In genomic region chr2:206159346-206160123, GRCh38 we compare ENCODE assay signal across 1 cellular context.
A peak's percentile ranks its signal among the peaks of the same experiment; 100 is the strongest.
TF ChIP-seq lines count a peak whose summit lies in the region.

EEF1B2 (plus strand) TSS chr2:206159895; CDS start chr2:206159980, 85 bp downstream.
NDUFS1 (minus strand) TSS chr2:206159444; CDS start chr2:206153678, 5,766 bp downstream.

TF ChIP-seq in HEK293, 187 proteins besides CTCF, POLR2A, EP300 and RAD21 (continued from another document):
- TF ChIP-seq ZNF518A (tag by site-specific recombination; conservative IDR thresholded peaks at IDR 0.05; ENCODE audit: low read depth): peak; percentile 67
- TF ChIP-seq ZNF660 (tag by site-specific recombination; IDR thresholded peaks at IDR 0.05): peak; percentile 35; the same call in 1 of the 2 replicates
- no peak for TF ChIP-seq ZSCAN4 (tag by site-specific recombination; IDR thresholded peaks at IDR 0.05)
- TF ChIP-seq ZSCAN30 (tag by site-specific recombination; IDR thresholded peaks at IDR 0.05): no peak; the same call in 1 of the 2 replicates
- peak; percentile 61; the same call in 1 of the 2 replicates for TF ChIP-seq YY2 (tag by site-specific recombination; IDR thresholded peaks at IDR 0.05)
- no peak for TF ChIP-seq KLF9 (tag by site-specific recombination; IDR thresholded peaks at IDR 0.05; ENCODE audit: low read depth)
- TF ChIP-seq ZNF19 (tag by site-specific recombination; IDR thresholded peaks at IDR 0.05; ENCODE audit: low read depth): no peak
